ENCODE assay signal across 9 cellular contexts in genomic region chr12:47082963-47083621, GRCh38. TPM values are rescaled to one million over a fixed set of nuclear protein-coding genes. Genes with fewer than 3 reads are reported as not detected.
DNase-seq lines count a peak whose midpoint lies in the region; ATAC-seq and TF ChIP-seq lines count a peak whose summit lies in the region.
"Had no signal": no experiment of that assay in that cellular context is flagged by ENCODE, and none has a peak within 500 bp of the region (broad histone marks: within the 10 kb centered on the region; RNA-seq: fewer than 3 reads in every experiment).

No MANE protein-coding gene starts in this region.

- no peak for TF ChIP-seq CTCF in coronary artery (IDR thresholded peaks at IDR 0.05)
- no peak for TF ChIP-seq CTCF in ovary (IDR thresholded peaks at IDR 0.05)

- peak; percentile 26 for DNase-seq in NCI-H748 (lab: John Stamatoyannopoulos, UW; ENCODE audit: unreplicated experiment)
- no peak for DNase-seq in NCI-H748 treated with DMSO at 0.1 percent for 48 hours (lab: John Stamatoyannopoulos, UW)
- peak; percentile 35 for DNase-seq in NCI-H774 (lab: John Stamatoyannopoulos, UW)
- no peak for DNase-seq in coronary artery (ENCODE audit: low spot score)
- peak; percentile 97 for DNase-seq in renal cortical epithelial cell (ENCODE audit: low read depth)
- no peak for DNase-seq in cerebellar nuclear complex (lab: John Stamatoyannopoulos, UW)
- DNase-seq in ovary, result no peak
- DNase-seq: activated naive CD4-positive, alpha-beta T cell treated with Interleukin-2 at 50 U/mL for 16 hours had no signal

- intact Hi-C loops in ovary (cut with DNase I), result loop anchor here in 3 of 4 donors (10.0 kb wide), 2 partner anchors 142 to 732 kb away; partner anchors contain the start of gene HDAC7 (in 1 of the 3)

- WGBS in ovary, 3 donors, result 85 to 93% (median 92%) methylated on average over 5 of the region's 5 CpGs

- H3K27me3 ChIP-seq in ovary, result no peaks in the 10 kb centered on the region

- H3K36me3 ChIP-seq in ovary, result no peaks in the 10 kb centered on the region

- TF ChIP-seq EP300 in ovary (IDR thresholded peaks at IDR 0.05), result no peak

- peaks cover 5% of the 10 kb centered on the region for H3K4me1 ChIP-seq in ovary (ENCODE audit: insufficient read depth)

- H3K4me3 ChIP-seq in coronary artery (no peak overlapping the region), ovary (no peak overlapping the region)

- TF ChIP-seq POLR2A in ovary (IDR thresholded peaks at IDR 0.05), result no peak

- H3K27ac ChIP-seq in coronary artery (peak overlapping the region; percentile 98 to 99), ovary (no peak overlapping the region)

- H3K9me3 ChIP-seq in ovary, result no peaks in the 10 kb centered on the region

- ATAC-seq in activated CD4-positive, CD25-positive, alpha-beta regulatory T cell treated with anti-CD3 and anti-CD28 coated beads, Interleukin-2, amount 50 U/mL, for 24 hours, result no peak

RNA-seq across cellular contexts. Expression of gene AMIGO2, which starts 3.3 kb away (rescaled TPM):
- total RNA-seq in renal cortical epithelial cell (154 and 312 TPM in 2 replicates), ovary (10 to 100 TPM; 13.1 to 65.5 (median 31.4) TPM)
- polyA plus RNA-seq in ovary, result 10 to 100 TPM; 14.4 to 29.2 TPM

RNA-seq across cellular contexts. Expression of gene PCED1B, which starts 3.7 kb away (rescaled TPM):
- total RNA-seq in renal cortical epithelial cell (1.6 and 3.5 TPM in 2 replicates), ovary (10 to 100 TPM in 6 of 7 donors, 1 to 10 TPM in 1; 9.9 to 27.2 (median 13.0) TPM)
- polyA plus RNA-seq in ovary, result 10 to 100 TPM; 12.1 to 19.6 TPM

Comparison
In these comparisons a context has a peak if more than half of its experiments do, and no peak if none do; other contexts are left out.
1. DNase-seq: peak in NCI-H748 (single experiment), NCI-H774 (single experiment) and renal cortical epithelial cell (single experiment); none in NCI-H748 treated with DMSO at 0.1 percent for 48 hours (single experiment), coronary artery (single experiment), cerebellar nuclear complex (0 of 2) and ovary (0 of 5).
2. H3K27ac ChIP-seq: peak in coronary artery (2 of 2); none in ovary (0 of 2).